9 cellular contexts compared by ENCODE assay signal in genomic region chr22:46267431-46268279, GRCh38. TPM values are rescaled to one million over a fixed set of nuclear protein-coding genes. Genes with fewer than 3 reads are reported as not detected.
DNase-seq lines count a peak whose midpoint lies in the region; ATAC-seq and TF ChIP-seq lines count a peak whose summit lies in the region.
"Had no signal": no experiment of that assay in that cellular context is flagged by ENCODE, and none has a peak within 500 bp of the region (broad histone marks: within the 10 kb centered on the region; RNA-seq: fewer than 3 reads in every experiment).

TTC38 (plus strand) TSS chr22:46268008; CDS start chr22:46268040, 32 bp downstream.

- TF ChIP-seq CTCF in fibroblast of pulmonary artery (IDR thresholded peaks at IDR 0.05; ENCODE audit: low read length, missing control alignments) (no peak), thoracic aorta (IDR thresholded peaks at IDR 0.05) (no peak)

- no peaks in the 10 kb centered on the region for H3K27me3 ChIP-seq in thoracic aorta (replicated peaks; ENCODE audit: insufficient read depth)

- H3K4me3 Mint-ChIP-seq in naive B cell, result peak within 1 kb of the TSS; percentile 83 to 98 (median 94)

- no peaks in the 10 kb centered on the region for H3K9me3 ChIP-seq in thoracic aorta

- peaks cover 0 to 11% (median 4%) of the 10 kb centered on the region in 7 donors for H3K9me3 Mint-ChIP-seq in naive B cell

- H3K4me1 ChIP-seq in thoracic aorta (ENCODE audit: control insufficient read depth in 1 of 2, low read depth in 2 of 2), result peaks cover 7 to 28% of the 10 kb centered on the region in 2 donors

- H3K4me3 ChIP-seq in fibroblast of pulmonary artery (replicated peaks; ENCODE audit: low read depth, low read length) (peak within 1 kb of the TSS; percentile 85), thoracic aorta (peak within 1 kb of the TSS; percentile 78)

- peak; percentile 69 for TF ChIP-seq POLR2A in GM18526 (IDR thresholded peaks at IDR 0.05; ENCODE audit: extremely low read depth, insufficient read length)

- ATAC-seq in HG03520 (IDR thresholded peaks at IDR 0.05; ENCODE audit: unreplicated experiment) (peak; percentile 50), naive B cell (ENCODE audit: low read depth in 2 of 2) (peak; percentile 78 to 79), thoracic aorta (ENCODE audit: insufficient number of reproducible peaks, low FRiP score, low read depth) (peak; percentile 86)

- peak within 1 kb of the TSS; percentile 83 to 87 for H3K27ac ChIP-seq in thoracic aorta
- H3K27ac ChIP-seq: KMS-11 had no signal

- peaks cover 12 to 37% (median 24%) of the 10 kb centered on the region in 3 donors for H3K27me3 Mint-ChIP-seq in naive B cell

- H3K27ac Mint-ChIP-seq in naive B cell, result peak within 1 kb of the TSS in 4 of 6 donors; percentile 18 to 90 (median 70)

- H3K36me3 Mint-ChIP-seq in naive B cell, result peaks cover 0 to 5% of the 10 kb centered on the region in 2 donors

- peaks cover 11 to 23% (median 20%) of the 10 kb centered on the region in 3 donors for H3K4me1 Mint-ChIP-seq in naive B cell

- DNase-seq in AG08396 (ENCODE audit: low spot score) (peak; percentile 98), RPMI7951 (ENCODE audit: low read depth) (peak; percentile 91), activated gamma-delta T cell (lab: John Stamatoyannopoulos, UW) (peak; percentile 51), fibroblast of pulmonary artery (ENCODE audit: low read depth) (peak; percentile 79), naive B cell (peak; percentile 33), thoracic aorta (ENCODE audit: low spot score) (peak; percentile 64)

- peaks cover 10% of the 10 kb centered on the region for H3K36me3 ChIP-seq in thoracic aorta

RNA-seq across cellular contexts. Expression of gene TTC38, which starts in this region (rescaled TPM):
- total RNA-seq in RPMI7951 (2014; rRNA removed; shearing (Covaris generic)), result 30.3 and 34.4 TPM in 2 replicates
- polyA plus RNA-seq in naive B cell (ENCODE audit: low read depth in 6 of 6), result 1 to 10 TPM in 5 of 6 donors, not detected in 1; 1.8 to 6.0 (median 2.7) TPM
- 10 to 100 TPM; 67.7 to 76.9 TPM for total RNA-seq in thoracic aorta

Comparison
In these comparisons a context has a peak if more than half of its experiments do, and no peak if none do; other contexts are left out.
1. Peak in every context shown above with its lines: DNase-seq, ATAC-seq, H3K4me3 ChIP-seq and H3K27ac ChIP-seq.
2. DNase-seq: peak in every context shown above with its lines; median percentile 98 in AG08396; 91 in RPMI7951; 79 in fibroblast of pulmonary artery; 64 in thoracic aorta; 51 in activated gamma-delta T cell; 33 in naive B cell.